Comparison of ENCODE assay signal across 8 cellular contexts in genomic region chr5:102753889-102754498, GRCh38. TPM values are rescaled to one million over a fixed set of nuclear protein-coding genes. Genes with fewer than 3 reads are reported as not detected.
DNase-seq lines count a peak whose midpoint lies in the region; ATAC-seq and TF ChIP-seq lines count a peak whose summit lies in the region.

No MANE protein-coding gene starts in this region.

- H3K27me3 ChIP-seq in CD8-positive, alpha-beta memory T cell (ENCODE audit: insufficient read depth, low read length, poor library complexity, severe bottlenecking), result no peaks in the 10 kb centered on the region
- H3K27me3 ChIP-seq in OCI-LY3 (ENCODE audit: low read depth, low read length), result no peaks in the 10 kb centered on the region
- H3K27me3 ChIP-seq in effector memory CD4-positive, alpha-beta T cell (replicated peaks; ENCODE audit: control insufficient read depth, insufficient read depth, low read length, poor library complexity, severe bottlenecking), result peaks cover 3% of the 10 kb centered on the region

- no peaks in the 10 kb centered on the region for H4K20me1 ChIP-seq in OCI-LY3 (ENCODE audit: insufficient read depth, low read length)

- no peaks in the 10 kb centered on the region for H3K9me3 Mint-ChIP-seq in CD8-positive, alpha-beta memory T cell
- H3K9me3 Mint-ChIP-seq in neural crest cell, result no peaks in the 10 kb centered on the region

- H3K9me3 ChIP-seq in CD8-positive, alpha-beta memory T cell (ENCODE audit: low read length), result no peaks in the 10 kb centered on the region
- H3K9me3 ChIP-seq in OCI-LY3 (ENCODE audit: insufficient read depth, low read length), result no peaks in the 10 kb centered on the region
- no peaks in the 10 kb centered on the region for H3K9me3 ChIP-seq in effector memory CD4-positive, alpha-beta T cell (ENCODE audit: control insufficient read depth, low read length)

- H3K27ac Mint-ChIP-seq in CD8-positive, alpha-beta memory T cell, result peak overlapping the region in 5 of 8 donors; percentile 25 to 92 (median 85)
- no peak overlapping the region for H3K27ac Mint-ChIP-seq in neural crest cell (ENCODE audit: unreplicated experiment)

- peak overlapping the region; percentile 85 to 99 (median 91) for H3K4me3 Mint-ChIP-seq in CD8-positive, alpha-beta memory T cell
- H3K4me3 Mint-ChIP-seq in neural crest cell, result peak overlapping the region; percentile 90

- H3K9ac ChIP-seq in OCI-LY3 (ENCODE audit: low read length), result peak overlapping the region; percentile 81

- no peak for DNase-seq in CD8-positive, alpha-beta memory T cell
- DNase-seq in effector memory CD4-positive, alpha-beta T cell, result no peak
- no peak for DNase-seq in neural crest cell (ENCODE audit: low read depth, low spot score)
- DNase-seq in superior temporal gyrus (ENCODE audit: extremely low spot score), result no peak
- no peak for DNase-seq in NCI-H2171 treated with DMSO at 0.1 percent for 48 hours (lab: John Stamatoyannopoulos, UW)

- no peak for TF ChIP-seq CTCF in OCI-LY3 (IDR thresholded peaks at IDR 0.05; ENCODE audit: low read depth, low read length)
- TF ChIP-seq CTCF in neural crest cell (conservative IDR thresholded peaks at IDR 0.05), result no peak

- H3K79me2 ChIP-seq in OCI-LY3 (ENCODE audit: low read length), result peaks cover 20% of the 10 kb centered on the region

- H3K4me1 ChIP-seq in CD8-positive, alpha-beta memory T cell (ENCODE audit: insufficient read depth, low read length), result peaks cover 17% of the 10 kb centered on the region
- H3K4me1 ChIP-seq in OCI-LY3 (ENCODE audit: low read length), result peaks cover 7% of the 10 kb centered on the region
- peaks cover 11% of the 10 kb centered on the region for H3K4me1 ChIP-seq in effector memory CD4-positive, alpha-beta T cell (ENCODE audit: control insufficient read depth, insufficient read depth, low read length, poor library complexity, severe bottlenecking)

- peaks cover 0 to 5% of the 10 kb centered on the region in 2 donors for H3K27me3 Mint-ChIP-seq in CD8-positive, alpha-beta memory T cell
- peaks cover 12% of the 10 kb centered on the region for H3K27me3 Mint-ChIP-seq in neural crest cell (ENCODE audit: low read depth)

- peak overlapping the region; percentile 83 for H3K4me3 ChIP-seq in CD8-positive, alpha-beta memory T cell (ENCODE audit: low read length)
- H3K4me3 ChIP-seq in OCI-LY3 (ENCODE audit: low read length), result peak overlapping the region; percentile 97
- peak overlapping the region; percentile 98 for H3K4me3 ChIP-seq in effector memory CD4-positive, alpha-beta T cell (ENCODE audit: insufficient read depth, low read depth, low read length, poor library complexity, severe bottlenecking)

- peak overlapping the region; percentile 71; the same call in 1 of the 2 replicates for H2AFZ ChIP-seq in OCI-LY3 (ENCODE audit: low read depth, low read length)

- ATAC-seq in GM19351 (IDR thresholded peaks at IDR 0.05; ENCODE audit: unreplicated experiment), result no peak
- no peak for ATAC-seq in GM18873 (IDR thresholded peaks at IDR 0.05; ENCODE audit: low FRiP score, unreplicated experiment)

- H3K4me1 Mint-ChIP-seq in CD8-positive, alpha-beta memory T cell, result peaks cover 35 to 46% (median 36%) of the 10 kb centered on the region in 3 donors
- H3K4me1 Mint-ChIP-seq in neural crest cell, result peaks cover 44% of the 10 kb centered on the region

- peak overlapping the region; percentile 93 for H3K4me2 ChIP-seq in OCI-LY3 (ENCODE audit: low read length)

- peaks cover 0 to 10% (median 0%) of the 10 kb centered on the region in 3 donors for H3K36me3 Mint-ChIP-seq in CD8-positive, alpha-beta memory T cell
- H3K36me3 Mint-ChIP-seq in neural crest cell (ENCODE audit: low read depth), result no peaks in the 10 kb centered on the region

- CTCF ChIA-PET in CD8-positive, alpha-beta memory T cell (lab: Charles Lee), result interaction anchor here (0.9 kb wide), 2 partner anchors 9 to 30 kb away, joined by 3 read pairs; no protein-coding TSS in a partner anchor

- POLR2A ChIA-PET in CD8-positive, alpha-beta memory T cell (lab: Charles Lee), result interaction anchor here (0.6 kb wide), 1 partner anchor 1066 kb away, joined by 3 read pairs; no protein-coding TSS in a partner anchor

- no peak overlapping the region for H3K27ac ChIP-seq in CD8-positive, alpha-beta memory T cell (ENCODE audit: low read depth, low read length)
- no peak overlapping the region for H3K27ac ChIP-seq in OCI-LY3 (ENCODE audit: low read length)
- peak overlapping the region; percentile 75 for H3K27ac ChIP-seq in effector memory CD4-positive, alpha-beta T cell (ENCODE audit: insufficient read depth, low read length, poor library complexity, severe bottlenecking)

- H3K36me3 ChIP-seq in CD8-positive, alpha-beta memory T cell (ENCODE audit: insufficient read depth, low read length), result no peaks in the 10 kb centered on the region
- H3K36me3 ChIP-seq in OCI-LY3 (replicated peaks; ENCODE audit: low read depth, low read length), result no peaks in the 10 kb centered on the region
- H3K36me3 ChIP-seq in effector memory CD4-positive, alpha-beta T cell (ENCODE audit: control insufficient read depth, insufficient read depth, low read length), result no peaks in the 10 kb centered on the region

RNA-seq across cellular contexts. Expression of gene PAM, which starts 1.1 kb away (rescaled TPM):
- 10 to 100 TPM; 59.8 to 65.0 TPM for total RNA-seq in CD8-positive, alpha-beta memory T cell
- polyA plus RNA-seq in CD8-positive, alpha-beta memory T cell, result 58.7 TPM
- total RNA-seq in neural crest cell, result 84.1 and 85.6 TPM in 2 replicates
